Comparison of ENCODE assay signal across 8 cellular contexts in the genomic region with DNA sequence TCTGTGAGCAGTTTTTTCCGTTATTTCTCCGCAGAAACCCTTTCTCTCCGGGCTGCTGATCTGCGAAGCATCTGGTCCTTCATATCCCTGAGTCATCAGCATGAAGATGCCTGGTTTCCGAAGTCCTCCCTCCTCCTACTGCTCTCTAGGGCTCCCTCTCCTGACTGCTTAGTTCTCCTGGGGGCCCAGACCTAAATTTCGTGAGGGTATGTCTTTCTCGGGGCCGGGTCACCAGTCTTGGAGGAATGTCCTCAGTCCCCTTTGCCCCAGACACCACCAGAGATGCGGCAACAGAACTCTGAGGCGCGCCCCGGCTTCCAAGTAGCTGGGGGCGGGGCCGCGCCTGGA. TPM values are rescaled to one million over a fixed set of nuclear protein-coding genes. Genes with fewer than 3 reads are reported as not detected.
DNase-seq lines count a peak whose midpoint lies in the region; FAIRE-seq and TF ChIP-seq lines count a peak whose summit lies in the region.

No MANE protein-coding gene starts in this region.

- H3K27ac ChIP-seq in KMS-11 (no peak overlapping the region; the same call in 1 of the 2 replicates), angular gyrus (ENCODE audit: low read depth, low read length) (peak overlapping the region; percentile 62), stomach (peak overlapping the region; percentile 79 to 93 (median 87))

- H3K4me2 ChIP-seq in KMS-11: peak overlapping the region; percentile 53; the same call in 1 of the 2 replicates

- no peaks in the 10 kb centered on the region for H3K27me3 ChIP-seq in KMS-11 (ENCODE audit: insufficient read depth, low read depth)
- peaks cover 0 to 73% (median 0%) of the 10 kb centered on the region in 3 donors for H3K27me3 ChIP-seq in stomach

- FAIRE-seq in islet of Langerhans (lab: Jason Lieb, UNC): peak; percentile 80

- peak overlapping the region; percentile 84 for H3K4me3 Mint-ChIP-seq in activated CD4-positive, alpha-beta T cell treated with anti-CD3 and anti-CD28 coated beads, Interleukin-2, amount 10 ng/mL, durations not matched to agents 24 days and 14 days

- H2AFZ ChIP-seq in KMS-11 (ENCODE audit: low read depth): peak overlapping the region; percentile 73; the same call in 1 of the 2 replicates

- TF ChIP-seq CTCF in KMS-11 (conservative IDR thresholded peaks at IDR 0.05; ENCODE audit: low read depth, low read length): no peak
- TF ChIP-seq CTCF in stomach (IDR thresholded peaks at IDR 0.05): no peak

- peaks cover 6% of the 10 kb centered on the region for H3K4me1 ChIP-seq in KMS-11 (ENCODE audit: low read depth, poor library complexity, severe bottlenecking)
- peaks cover 16 to 24% (median 21%) of the 10 kb centered on the region in 4 donors for H3K4me1 ChIP-seq in stomach

- no peak for TF ChIP-seq EP300 in stomach (IDR thresholded peaks at IDR 0.05)

- H3K4me1 Mint-ChIP-seq in activated CD4-positive, alpha-beta T cell treated with anti-CD3 and anti-CD28 coated beads, Interleukin-2, amount 10 ng/mL, durations not matched to agents 24 days and 14 days: peaks cover 29% of the 10 kb centered on the region

- H3K27ac Mint-ChIP-seq in activated CD4-positive, alpha-beta T cell treated with anti-CD3 and anti-CD28 coated beads, Interleukin-2, amount 10 ng/mL, durations not matched to agents 24 days and 14 days: peak overlapping the region; percentile 96

- DNase-seq in activated CD4-positive, alpha-beta T cell treated with anti-CD3 and anti-CD28 coated beads, Interleukin-2, amount 10 ng/mL, durations not matched to agents 24 days and 14 days: no peak
- DNase-seq in activated CD4-positive, alpha-beta T cell treated with anti-CD3 and anti-CD28 coated beads for 4 hours: no peak
- DNase-seq in stomach (no peak), NAMALWA (ENCODE audit: low spot score) (no peak), NCI-H1930 (lab: John Stamatoyannopoulos, UW) (no peak)

- H3K79me2 ChIP-seq in KMS-11 (ENCODE audit: insufficient read depth, low read depth): no peaks in the 10 kb centered on the region

- H3K4me3 ChIP-seq in KMS-11 (IDR thresholded peaks at IDR 0.05; ENCODE audit: insufficient read depth, low read depth, low read length) (no peak overlapping the region), stomach (peak overlapping the region; percentile 59 to 74 (median 66))

- H3K9ac ChIP-seq in KMS-11: no peak overlapping the region; the same call in 1 of the 2 replicates

- H3K36me3 ChIP-seq in KMS-11 (ENCODE audit: insufficient read depth) (no peaks in the 10 kb centered on the region), stomach (no peaks in the 10 kb centered on the region)

- H3K9me3 ChIP-seq in stomach: no peaks in the 10 kb centered on the region

- 0 to 5% (median 1%) methylated on average over 10 to 15 of the region's 15 CpGs for WGBS in stomach, 5 donors

- peaks cover 7% of the 10 kb centered on the region for H3K27me3 Mint-ChIP-seq in activated CD4-positive, alpha-beta T cell treated with anti-CD3 and anti-CD28 coated beads, Interleukin-2, amount 10 ng/mL, durations not matched to agents 24 days and 14 days

- no peak for TF ChIP-seq POLR2A in stomach (IDR thresholded peaks at IDR 0.05)

- intact Hi-C loops in activated CD4-positive, alpha-beta T cell treated with anti-CD3 and anti-CD28 coated beads, Interleukin-2, amount 10 ng/mL, durations not matched to agents 24 days and 14 days (cut with micrococcal nuclease): loop anchor here (1.0 kb wide), 3 partner anchors 8 to 99 kb away; no protein-coding TSS in a partner anchor
- intact Hi-C loops in stomach (cut with DNase I; ENCODE audit: low total_unique reads): no loop called here

- no peaks in the 10 kb centered on the region for H4K20me1 ChIP-seq in KMS-11 (ENCODE audit: insufficient read depth)

- H3K36me3 Mint-ChIP-seq in activated CD4-positive, alpha-beta T cell treated with anti-CD3 and anti-CD28 coated beads, Interleukin-2, amount 10 ng/mL, durations not matched to agents 24 days and 14 days (ENCODE audit: low read depth): peaks cover 33% of the 10 kb centered on the region

- H3K9me3 Mint-ChIP-seq in activated CD4-positive, alpha-beta T cell treated with anti-CD3 and anti-CD28 coated beads, Interleukin-2, amount 10 ng/mL, durations not matched to agents 24 days and 14 days: no peaks in the 10 kb centered on the region

RNA-seq across cellular contexts. Expression of gene BICDL1, which starts 0.6 kb away (rescaled TPM):
- total RNA-seq in activated CD4-positive, alpha-beta T cell treated with anti-CD3 and anti-CD28 coated beads, Interleukin-2, amount 10 ng/mL, durations not matched to agents 24 days and 14 days: 148 and 154 TPM in 2 replicates
- 10 to 100 TPM; 18.0 to 68.7 (median 32.6) TPM for total RNA-seq in stomach
- polyA plus RNA-seq in stomach: 10 to 100 TPM in 2 of 3 donors, 1 to 10 TPM in 1; 8.6 to 40.3 (median 16.7) TPM
